8 cellular contexts compared by ENCODE assay signal in the genomic region with DNA sequence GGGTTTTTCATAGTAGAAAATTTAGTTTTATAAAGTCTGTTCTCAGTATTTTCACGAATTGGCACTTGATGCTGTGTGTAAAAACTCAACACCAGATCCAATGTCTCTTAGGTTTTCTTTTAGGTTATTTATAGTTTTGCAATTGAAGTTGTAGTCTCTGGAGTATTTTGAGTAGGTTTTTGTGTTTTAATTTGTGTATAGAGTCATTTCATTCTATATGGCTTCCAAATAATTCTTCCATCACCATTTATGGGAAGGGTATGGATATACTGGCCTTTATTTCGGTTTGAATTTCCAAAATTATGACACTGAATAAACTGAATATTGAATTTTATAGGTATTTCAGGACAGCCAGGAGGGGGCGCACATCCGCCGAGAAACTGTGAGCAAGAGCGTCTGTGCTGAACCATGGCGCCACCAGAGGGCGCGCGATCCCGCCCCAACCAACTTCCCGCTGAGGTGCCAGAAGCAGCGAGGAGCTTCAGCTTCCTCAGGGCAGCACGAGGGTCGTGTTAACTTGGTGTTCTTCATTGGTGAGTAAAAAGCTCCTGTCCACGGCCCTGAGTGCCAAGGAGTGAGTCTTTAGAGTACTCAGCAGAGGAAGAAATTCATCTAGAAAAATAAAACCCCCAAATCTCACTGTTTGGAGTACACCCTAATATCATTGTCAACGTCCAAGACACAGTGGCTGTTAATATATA.
DNase-seq lines count a peak whose midpoint lies in the region; TF ChIP-seq lines count a peak whose summit lies in the region.
"Not testable (repeated sequence)": the region's sequence is repeated elsewhere in the genome, so short reads cannot be mapped to it uniquely, and the experiment has no call there.

No MANE protein-coding gene starts in this region.

- H3K9me3 ChIP-seq in esophagus squamous epithelium; liver (ENCODE audit: control insufficient read depth in 4 of 4, low read length in 3 of 4); sigmoid colon: not testable (repeated sequence)

- TF ChIP-seq POLR2A in esophagus squamous epithelium (IDR thresholded peaks at IDR 0.05); sigmoid colon (IDR thresholded peaks at IDR 0.05): not testable (repeated sequence)

- 5% methylated on average over 3 of the region's 17 CpGs for WGBS in esophagus squamous epithelium, 2 donors
- WGBS in liver = 2% methylated on average over 13 of the region's 17 CpGs
- 3 to 5% methylated on average over 13 of the region's 17 CpGs for WGBS in sigmoid colon, 2 donors

- H3K4me1 ChIP-seq in esophagus squamous epithelium; liver (ENCODE audit: control insufficient read depth in 4 of 4, insufficient read depth in 4 of 4, low read length in 3 of 4); sigmoid colon: not testable (repeated sequence)

- H3K27me3 Mint-ChIP-seq in Calu3 (ENCODE audit: unreplicated experiment) = not testable (repeated sequence)

- not testable (repeated sequence) for H3K4me3 Mint-ChIP-seq in Calu3 (ENCODE audit: low read depth, unreplicated experiment)

- not testable (repeated sequence) for H3K27me3 ChIP-seq in esophagus squamous epithelium; liver (ENCODE audit: control insufficient read depth in 4 of 4, insufficient read depth in 4 of 4, low read length in 3 of 4); sigmoid colon

- not testable (repeated sequence) for TF ChIP-seq EP300 in sigmoid colon (IDR thresholded peaks at IDR 0.05)

- not testable (repeated sequence) for H3K36me3 Mint-ChIP-seq in Calu3 (ENCODE audit: insufficient read depth, unreplicated experiment)

- H3K9ac ChIP-seq in liver (ENCODE audit: low read depth in 1 of 2, low read length in 2 of 2) = not testable (repeated sequence)

- H3K27ac ChIP-seq in esophagus squamous epithelium; liver (ENCODE audit: low read depth in 1 of 2, low read length in 2 of 2); sigmoid colon: not testable (repeated sequence)

- not testable (repeated sequence) for H3K4me3 ChIP-seq in esophagus squamous epithelium; liver (ENCODE audit: low read depth in 1 of 3, low read length in 3 of 3); sigmoid colon

- BruUV-seq in Calu3 (replicated peaks; lab: Mats Ljungman, UMichigan) = not testable (repeated sequence)

- H3K4me1 Mint-ChIP-seq in Calu3 (ENCODE audit: low read depth, unreplicated experiment) = not testable (repeated sequence)

- intact Hi-C loops in Calu3 (cut with micrococcal nuclease; ENCODE audit: unreplicated experiment); esophagus squamous epithelium (cut with DNase I); sigmoid colon (cut with DNase I): not testable (repeated sequence)

- TF ChIP-seq CTCF in Calu3 (IDR thresholded peaks at IDR 0.05; ENCODE audit: unreplicated experiment) (peak; percentile 42), esophagus squamous epithelium (IDR thresholded peaks at IDR 0.05) (peak in 5 of 6 experiments; percentile 44 to 64 (median 54)), liver (IDR thresholded peaks at IDR 0.05; ENCODE audit: low read depth, low read length, missing input control) (peak; percentile 15), sigmoid colon (IDR thresholded peaks at IDR 0.05) (peak; percentile 19 to 76 (median 43))

- DNase-seq in Calu3 (peak; percentile 75), LHCN-M2 (ENCODE audit: low read depth) (peak; percentile 8), sigmoid colon (peak; percentile 71)
- DNase-seq in activated CD4-positive, CD25-positive, alpha-beta regulatory T cell treated with anti-CD3 and anti-CD28 coated beads, Interleukin-2, amount 50 U/mL, for 72 hours = peak; percentile 73
- DNase-seq in activated naive CD4-positive, alpha-beta T cell treated with anti-CD3 and anti-CD28 coated beads, Interleukin-2, amount 50 U/mL, for 16 hours = peak; percentile 73
- DNase-seq in esophagus squamous epithelium (lab: John Stamatoyannopoulos, UW) = not testable (repeated sequence)
- peak; percentile 31 to 36 for DNase-seq in stimulated activated CD8-positive, alpha-beta memory T cell treated with anti-CD3 and anti-CD28 coated beads, Interleukin-7, amount 100 ng/mL, for 48 hours (ENCODE audit: extremely low read depth in 1 of 2, low read depth in 1 of 2)

- H3K27ac Mint-ChIP-seq in Calu3 (ENCODE audit: unreplicated experiment) = not testable (repeated sequence)

- TF ChIP-seq RAD21 in liver (IDR thresholded peaks at IDR 0.05) = peak; percentile 62 to 71

- H3K9me3 Mint-ChIP-seq in Calu3 (ENCODE audit: low read depth, unreplicated experiment) = not testable (repeated sequence)

- CTCF ChIA-PET in Calu3 (lab: Charles Lee) = not testable (repeated sequence)

- peaks cover 0 to 24% (median 0%) of the 10 kb centered on the region in 3 donors for H3K36me3 ChIP-seq in esophagus squamous epithelium
- not testable (repeated sequence) for H3K36me3 ChIP-seq in liver (ENCODE audit: control insufficient read depth in 4 of 4, insufficient read depth in 3 of 4, low read depth in 1 of 4, low read length in 3 of 4); sigmoid colon
